ENCODE assay signal across 19 cellular contexts in the genomic region with DNA sequence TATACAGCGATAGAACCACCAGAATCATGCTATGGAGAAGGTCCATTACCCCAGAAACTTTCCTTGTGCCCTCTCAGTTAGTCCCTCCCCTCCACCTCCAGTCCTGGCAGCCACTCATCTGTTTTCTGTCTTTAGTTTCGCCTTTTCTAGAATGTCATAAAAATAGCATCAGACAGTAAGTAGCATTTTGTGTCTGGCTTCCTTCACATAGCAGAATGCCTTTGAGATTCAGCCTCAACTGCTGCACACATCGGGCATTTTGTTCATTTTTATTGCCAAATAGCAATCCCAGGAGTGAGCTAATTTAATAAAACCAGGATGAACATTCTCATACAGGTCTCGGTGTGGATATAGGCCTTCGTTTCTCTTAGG.
A peak's percentile ranks its signal among the peaks of the same experiment; 100 is the strongest.
DNase-seq lines count a peak whose midpoint lies in the region; ATAC-seq and TF ChIP-seq lines count a peak whose summit lies in the region.
"Had no signal": no experiment of that assay in that cellular context is flagged by ENCODE, and none has a peak within 500 bp of the region (broad histone marks: within the 10 kb centered on the region; RNA-seq: fewer than 3 reads in every experiment).

No MANE protein-coding gene starts in this region.

- no peaks in the 10 kb centered on the region for H3F3A ChIP-seq in SK-N-SH (replicated peaks; ENCODE audit: insufficient read depth)

- 87% methylated on average over 5 of the region's 5 CpGs for WGBS in SK-N-SH (ENCODE audit: low lambda C conversion rate)
- WGBS in gastroesophageal sphincter (ENCODE audit: low coverage in 1 of 2), 2 donors, result 17 to 55% methylated on average over 5 of the region's 5 CpGs
- WGBS in prostate gland, result 70% methylated on average over 5 of the region's 5 CpGs

- H3K4me3 ChIP-seq in SK-N-SH (ENCODE audit: low read depth in 2 of 2, low read length in 1 of 2), result no peak overlapping the region
- no peak overlapping the region for H3K4me3 ChIP-seq in gastroesophageal sphincter
- H3K4me3 ChIP-seq in prostate gland, result no peak overlapping the region
- no peak overlapping the region for H3K4me3 ChIP-seq in uterus
- H3K4me3 ChIP-seq: SJSA1 had no signal

- no peak overlapping the region for H2AFZ ChIP-seq in SK-N-SH (ENCODE audit: low read depth)

- POLR2A ChIA-PET in SK-N-SH (lab: Yijun Ruan, JAX) (no interaction called here), RWPE1 (lab: Yijun Ruan, JAX; ENCODE audit: low non-redundant PET) (no interaction called here), T-cell (lab: Charles Lee) (no interaction called here)

- H3K36me3 Mint-ChIP-seq in T-cell, result no peaks in the 10 kb centered on the region
- H3K36me3 Mint-ChIP-seq: naive thymus-derived CD8-positive, alpha-beta T cell had no signal

- H3K9ac ChIP-seq in SK-N-SH, result no peak overlapping the region

- H4K20me1 ChIP-seq in SK-N-SH (ENCODE audit: insufficient read depth), result no peaks in the 10 kb centered on the region

- no peaks in the 10 kb centered on the region for H3K9me2 ChIP-seq in SK-N-SH

- CTCF ChIA-PET in SK-N-SH (lab: Yijun Ruan, JAX), result interaction anchor here (0.8 to 1.9 kb wide), 4 partner anchors 13 to 196 kb away, joined by 3 to 6 read pairs (median 3); no protein-coding TSS in a partner anchor
- CTCF ChIA-PET in RWPE1 (lab: Yijun Ruan, JAX), result no interaction called here
- CTCF ChIA-PET in T-cell (lab: Charles Lee), result no interaction called here

- DNase-seq in SK-N-SH (no peak), prostate gland (ENCODE audit: low spot score) (no peak), uterus (no peak), RWPE1 (ENCODE audit: low spot score) (no peak), T-cell (no peak), SHP77 (lab: John Stamatoyannopoulos, UW) (no peak)
- DNase-seq: activated CD4-positive, alpha-beta T cell treated with anti-CD3 and anti-CD28 coated beads for 36 hours; activated CD8-positive, alpha-beta memory T cell treated with anti-CD3 and anti-CD28 coated beads, Interleukin-2, amount 50 U/mL, for 4 hours; activated gamma-delta T cell treated with Interleukin-2 at 50 U/mL for 16 hours; C1 segment of cervical spinal cord; DMS153; naive thymus-derived CD8-positive, alpha-beta T cell; NCI-H187 treated with DMSO at 0.1 percent for 48 hours had no signal

- no peak overlapping the region for H3K27ac Mint-ChIP-seq in T-cell
- H3K27ac Mint-ChIP-seq: activated CD4-positive, alpha-beta T cell treated with anti-CD3 and anti-CD28 coated beads for 36 hours; naive thymus-derived CD8-positive, alpha-beta T cell; progenitor cell of endocrine pancreas; stimulated activated naive CD8-positive, alpha-beta T cell treated with anti-CD3 and anti-CD28 coated beads, Interleukin-15, Interleukin-2, amounts not matched to agents 100 ng/mL and 50 ng/mL, for 24 hours had no signal

- no peak for TF ChIP-seq RAD21 in SK-N-SH (IDR thresholded peaks at IDR 0.05; ENCODE audit: low read length)

- H3K4me3 Mint-ChIP-seq in T-cell, result no peak overlapping the region
- H3K4me3 Mint-ChIP-seq: activated CD4-positive, alpha-beta T cell treated with anti-CD3 and anti-CD28 coated beads for 36 hours; naive thymus-derived CD8-positive, alpha-beta T cell; stimulated activated naive CD8-positive, alpha-beta T cell treated with anti-CD3 and anti-CD28 coated beads, Interleukin-15, Interleukin-2, amounts not matched to agents 100 ng/mL and 50 ng/mL, for 24 hours had no signal

- no peaks in the 10 kb centered on the region for H3K9me3 Mint-ChIP-seq in T-cell
- H3K9me3 Mint-ChIP-seq: naive thymus-derived CD8-positive, alpha-beta T cell; stimulated activated naive CD8-positive, alpha-beta T cell treated with anti-CD3 and anti-CD28 coated beads, Interleukin-15, Interleukin-2, amounts not matched to agents 100 ng/mL and 50 ng/mL, for 24 hours had no signal

- peaks cover 29% of the 10 kb centered on the region; the same call in 1 of the 2 replicates for H3K79me2 ChIP-seq in SK-N-SH (ENCODE audit: insufficient read depth)

- no peak for TF ChIP-seq EP300 in SK-N-SH (IDR thresholded peaks at IDR 0.05; ENCODE audit: borderline replicate concordance in 1 of 2, low read depth in 1 of 2, low read length in 1 of 2)
- TF ChIP-seq EP300 in gastroesophageal sphincter (IDR thresholded peaks at IDR 0.05), result no peak

- no peak overlapping the region for H3K4me2 ChIP-seq in SK-N-SH

- intact Hi-C loops in prostate gland (cut with DNase I) (no loop called here), uterus (cut with DNase I; ENCODE audit: low total_unique reads) (loop anchor here (10.0 kb wide), 1 partner anchor 193 kb away; no protein-coding TSS in a partner anchor)

- TF ChIP-seq CTCF in SK-N-SH (IDR thresholded peaks at IDR 0.05) (no peak), gastroesophageal sphincter (IDR thresholded peaks at IDR 0.05) (no peak), prostate gland (IDR thresholded peaks at IDR 0.05) (no peak), uterus (IDR thresholded peaks at IDR 0.05) (no peak), RWPE1 (conservative IDR thresholded peaks at IDR 0.05; ENCODE audit: low read depth) (no peak)

- TF ChIP-seq POLR2A in gastroesophageal sphincter (IDR thresholded peaks at IDR 0.05) (no peak), prostate gland (IDR thresholded peaks at IDR 0.05) (no peak), uterus (IDR thresholded peaks at IDR 0.05) (peak in 1 of 2 donors; percentile 18)

- H3K27ac ChIP-seq in SK-N-SH (ENCODE audit: low read depth in 2 of 2, low read length in 1 of 2), result peak overlapping the region in 1 of 2 experiments; percentile 40; a peak in 1 of 4 replicates
- peak overlapping the region; percentile 86 to 95 (median 90) for H3K27ac ChIP-seq in gastroesophageal sphincter
- H3K27ac ChIP-seq in prostate gland, result peak overlapping the region; percentile 66 to 69
- H3K27ac ChIP-seq in uterus, result peak overlapping the region; percentile 91 to 97
- no peak overlapping the region for H3K27ac ChIP-seq in RWPE1
- H3K27ac ChIP-seq: 22Rv1, SJSA1 had no signal

- no peaks in the 10 kb centered on the region for H3K9me3 ChIP-seq in SK-N-SH
- H3K9me3 ChIP-seq in gastroesophageal sphincter, result no peaks in the 10 kb centered on the region
- no peaks in the 10 kb centered on the region for H3K9me3 ChIP-seq in prostate gland
- no peaks in the 10 kb centered on the region for H3K9me3 ChIP-seq in uterus
- H3K9me3 ChIP-seq: SJSA1 had no signal

- H3K4me1 ChIP-seq in SK-N-SH (ENCODE audit: control insufficient read depth in 1 of 2, insufficient read depth in 2 of 2, low read depth in 1 of 2, low read length in 1 of 2), result peaks cover 5 to 21% of the 10 kb centered on the region in 2 experiments; a peak in 3 of 4 replicates
- H3K4me1 ChIP-seq in gastroesophageal sphincter, result peaks cover 8 to 92% (median 20%) of the 10 kb centered on the region in 3 donors
- no peaks in the 10 kb centered on the region for H3K4me1 ChIP-seq in prostate gland (replicated peaks)
- peaks cover 20 to 29% of the 10 kb centered on the region in 2 donors for H3K4me1 ChIP-seq in uterus

- peaks cover 55 to 82% of the 10 kb centered on the region in 2 donors for H3K27me3 Mint-ChIP-seq in T-cell
- H3K27me3 Mint-ChIP-seq: progenitor cell of endocrine pancreas had no signal

- H3K27me3 ChIP-seq in SK-N-SH (ENCODE audit: insufficient read depth) (no peaks in the 10 kb centered on the region), gastroesophageal sphincter (no peaks in the 10 kb centered on the region), prostate gland (replicated peaks; ENCODE audit: insufficient read depth) (no peaks in the 10 kb centered on the region), uterus (no peaks in the 10 kb centered on the region)
- H3K27me3 ChIP-seq: SJSA1 had no signal

- peaks cover 12 to 18% (median 14%) of the 10 kb centered on the region in 3 donors for H3K4me1 Mint-ChIP-seq in T-cell

- ATAC-seq in SK-N-SH treated with all-trans-retinoic acid at 6 μM for 48 hours, result peak; percentile 61
- ATAC-seq in gastroesophageal sphincter, result no peak
- ATAC-seq in T-cell (replicated peaks in 1 of 4), result no peak
- ATAC-seq: activated CD4-positive, alpha-beta T cell treated with anti-CD3 and anti-CD28 coated beads for 36 hours; naive thymus-derived CD8-positive, alpha-beta T cell had no signal

- H3K36me3 ChIP-seq in SK-N-SH (replicated peaks in 1 of 2; ENCODE audit: control insufficient read depth in 1 of 2, insufficient read depth in 2 of 2, low read length in 1 of 2) (peaks cover 0 to 27% of the 10 kb centered on the region in 2 experiments), gastroesophageal sphincter (peaks cover 0 to 9% of the 10 kb centered on the region in 2 donors), prostate gland (no peaks in the 10 kb centered on the region), uterus (no peaks in the 10 kb centered on the region)

TF ChIP-seq in SK-N-SH treated with all-trans-retinoic acid at 6 μM for 48 hours, 23 proteins besides CTCF, POLR2A, EP300 and RAD21 (continues in another document):
- TF ChIP-seq ARNTL (CRISPR knock-in tag; IDR thresholded peaks at IDR 0.05; ENCODE audit: borderline replicate concordance, low read depth) (no peak), ESRRG (CRISPR knock-in tag; IDR thresholded peaks at IDR 0.05) (no peak), BACH2 (CRISPR knock-in tag; IDR thresholded peaks at IDR 0.05; ENCODE audit: borderline replicate concordance) (no peak), SNAI2 (CRISPR knock-in tag; IDR thresholded peaks at IDR 0.05) (0 out of 2 replicates have a peak, but pooled peaks have one; percentile 17)

TF ChIP-seq in SK-N-SH, 30 proteins besides CTCF, POLR2A, EP300 and RAD21 (continues in another document):
- TF ChIP-seq RFX5 (IDR thresholded peaks at IDR 0.05; ENCODE audit: low read length) (no peak), FOXJ3 (CRISPR knock-in tag; IDR thresholded peaks at IDR 0.05) (no peak), SMC3 (IDR thresholded peaks at IDR 0.05; ENCODE audit: low read depth, low read length) (no peak), TAF1 (IDR thresholded peaks at IDR 0.05; ENCODE audit: borderline replicate concordance, low read depth, low read length) (no peak), JUND (IDR thresholded peaks at IDR 0.05) (no peak), FOSL2 (IDR thresholded peaks at IDR 0.05; ENCODE audit: borderline replicate concordance, low read depth) (no peak), GABPA (IDR thresholded peaks at IDR 0.05; ENCODE audit: low read depth) (no peak)
- TF ChIP-seq, protein P1, sequence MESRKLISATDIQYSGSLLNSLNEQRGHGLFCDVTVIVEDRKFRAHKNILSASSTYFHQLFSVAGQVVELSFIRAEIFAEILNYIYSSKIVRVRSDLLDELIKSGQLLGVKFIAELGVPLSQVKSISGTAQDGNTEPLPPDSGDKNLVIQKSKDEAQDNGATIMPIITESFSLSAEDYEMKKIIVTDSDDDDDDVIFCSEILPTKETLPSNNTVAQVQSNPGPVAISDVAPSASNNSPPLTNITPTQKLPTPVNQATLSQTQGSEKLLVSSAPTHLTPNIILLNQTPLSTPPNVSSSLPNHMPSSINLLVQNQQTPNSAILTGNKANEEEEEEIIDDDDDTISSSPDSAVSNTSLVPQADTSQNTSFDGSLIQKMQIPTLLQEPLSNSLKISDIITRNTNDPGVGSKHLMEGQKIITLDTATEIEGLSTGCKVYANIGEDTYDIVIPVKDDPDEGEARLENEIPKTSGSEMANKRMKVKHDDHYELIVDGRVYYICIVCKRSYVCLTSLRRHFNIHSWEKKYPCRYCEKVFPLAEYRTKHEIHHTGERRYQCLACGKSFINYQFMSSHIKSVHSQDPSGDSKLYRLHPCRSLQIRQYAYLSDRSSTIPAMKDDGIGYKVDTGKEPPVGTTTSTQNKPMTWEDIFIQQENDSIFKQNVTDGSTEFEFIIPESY (IDR thresholded peaks at IDR 0.05; ENCODE audit: borderline replicate concordance, low read depth), result no peak
